ENCODE assay signal across 11 cellular contexts in the genomic region with DNA sequence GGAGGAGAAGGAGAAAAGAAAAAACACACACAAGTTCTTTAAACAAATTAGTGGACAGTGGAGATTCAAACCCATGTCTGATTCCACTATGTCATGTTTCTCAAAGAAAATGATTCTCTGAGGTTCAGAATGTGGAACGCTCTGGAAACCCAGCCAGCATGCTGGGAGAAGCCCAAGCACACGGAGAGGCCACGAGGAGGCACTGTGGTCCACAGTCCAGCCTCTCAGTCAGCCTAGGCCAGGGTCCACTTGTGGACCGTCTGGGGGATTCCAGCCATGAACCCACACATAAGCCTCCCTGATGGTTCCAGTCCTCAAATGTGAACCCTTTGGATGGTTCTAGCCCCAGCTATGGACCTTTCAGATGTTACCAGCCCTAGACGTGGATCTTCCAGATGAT.
A peak's percentile ranks its signal among the peaks of the same experiment; 100 is the strongest.
DNase-seq lines count a peak whose midpoint lies in the region; ATAC-seq and TF ChIP-seq lines count a peak whose summit lies in the region.
"Had no signal": no experiment of that assay in that cellular context is flagged by ENCODE, and none has a peak within 500 bp of the region (broad histone marks: within the 10 kb centered on the region; RNA-seq: fewer than 3 reads in every experiment).

No MANE protein-coding gene starts in this region.

- H3K36me3 ChIP-seq in A673 (ENCODE audit: insufficient read depth, low read length, poor library complexity, severe bottlenecking): no peaks in the 10 kb centered on the region
- no peaks in the 10 kb centered on the region for H3K36me3 ChIP-seq in WERI-Rb-1
- H3K36me3 ChIP-seq in hepatocyte (replicated peaks; ENCODE audit: insufficient read depth, low read depth): no peaks in the 10 kb centered on the region

- CTCF ChIA-PET in A673 (lab: Charles Lee): no interaction called here

- H3K4me3 ChIP-seq in A673 (ENCODE audit: low read depth, low read length, poor library complexity, severe bottlenecking) (no peak overlapping the region), GM12864 (ENCODE audit: low read depth, low read length) (no peak overlapping the region), WERI-Rb-1 (ENCODE audit: low read depth, low read length) (no peak overlapping the region), hepatocyte (no peak overlapping the region)

- H3K4me2 ChIP-seq in hepatocyte: no peak overlapping the region
- H3K4me2 ChIP-seq: KMS-11 had no signal

- H3K27ac ChIP-seq in A673 (ENCODE audit: low read depth, low read length, poor library complexity, severe bottlenecking) (no peak overlapping the region), WERI-Rb-1 (no peak overlapping the region), hepatocyte (no peak overlapping the region)
- H3K27ac ChIP-seq: KMS-11 had no signal

- H3K4me1 ChIP-seq in A673 (ENCODE audit: insufficient read depth, low read length, poor library complexity, severe bottlenecking) (peaks cover 20% of the 10 kb centered on the region), hepatocyte (ENCODE audit: insufficient read depth) (peaks cover 15% of the 10 kb centered on the region)

- POLR2A ChIA-PET in A673 (lab: Charles Lee; ENCODE audit: low non-redundant PET): no interaction called here

- ATAC-seq in GM19397 (IDR thresholded peaks at IDR 0.05; ENCODE audit: unreplicated experiment): no peak
- ATAC-seq: activated naive CD8-positive, alpha-beta T cell treated with anti-CD3 and anti-CD28 coated beads, Interleukin-2, amount 50 U/mL, for 24 hours had no signal

- no TSS peak for BruUV-seq in A673 (replicated peaks; lab: Mats Ljungman, UMichigan)

- no peaks in the 10 kb centered on the region for H3K79me2 ChIP-seq in hepatocyte

- H2AFZ ChIP-seq in hepatocyte: no peak overlapping the region

- DNase-seq in A673 (ENCODE audit: low spot score) (no peak), GM12864 (ENCODE audit: low read depth) (no peak), WERI-Rb-1 (peak; percentile 32), hepatocyte (ENCODE audit: low spot score) (no peak), cerebellar nuclear complex (lab: John Stamatoyannopoulos, UW) (no peak), epidermal melanocyte (ENCODE audit: insufficient read length, low spot score) (no peak), 8988T (no peak)
- DNase-seq: activated CD4-positive, alpha-beta T cell treated with anti-CD3 and anti-CD28 coated beads for 4 hours; activated naive CD8-positive, alpha-beta T cell treated with anti-CD3 and anti-CD28 coated beads, Interleukin-2, amount 50 U/mL, for 24 hours had no signal

- 76% methylated on average over 5 of the region's 5 CpGs for WGBS in hepatocyte (ENCODE audit: low lambda C conversion rate, missing lambda C conversion rate)

- intact Hi-C loops in A673 (cut with micrococcal nuclease; ENCODE audit: unreplicated experiment): no loop called here

- no peaks in the 10 kb centered on the region for H4K20me1 ChIP-seq in hepatocyte (ENCODE audit: insufficient read depth, poor library complexity, severe bottlenecking)

- H3K9me3 ChIP-seq in A673 (ENCODE audit: low read depth, low read length, poor library complexity, severe bottlenecking) (no peaks in the 10 kb centered on the region), WERI-Rb-1 (ENCODE audit: severe bottlenecking) (no peaks in the 10 kb centered on the region), hepatocyte (ENCODE audit: low read depth) (no peaks in the 10 kb centered on the region)

- H3K27me3 ChIP-seq in A673 (replicated peaks; ENCODE audit: insufficient read depth, low read depth, low read length, poor library complexity): no peaks in the 10 kb centered on the region
- H3K27me3 ChIP-seq in WERI-Rb-1 (ENCODE audit: insufficient read depth, low read depth, severe bottlenecking): no peaks in the 10 kb centered on the region
- H3K27me3 ChIP-seq in hepatocyte: no peaks in the 10 kb centered on the region

- TF ChIP-seq CTCF in A673 (conservative IDR thresholded peaks at IDR 0.05; ENCODE audit: low read depth, low read length) (peak; percentile 50), GM12864 (IDR thresholded peaks at IDR 0.05; ENCODE audit: low read depth, low read length, missing control alignments) (peak; percentile 56), WERI-Rb-1 (IDR thresholded peaks at IDR 0.05; ENCODE audit: low read depth, low read length) (peak; percentile 67), hepatocyte (IDR thresholded peaks at IDR 0.05; ENCODE audit: poor library complexity) (peak; percentile 10)

- H3K9me2 ChIP-seq in hepatocyte (replicated peaks; ENCODE audit: insufficient read depth): no peaks in the 10 kb centered on the region

Comparison
In these comparisons a context has a peak if more than half of its experiments do, and no peak if none do; other contexts are left out.
1. CTCF ChIP-seq: peak in every context shown above with its lines; median percentile 67 in WERI-Rb-1; 56 in GM12864; 50 in A673; 10 in hepatocyte.